22 cellular contexts compared by ENCODE assay signal in genomic region chr7:99357701-99358490, GRCh38. TPM values are rescaled to one million over a fixed set of nuclear protein-coding genes. Genes with fewer than 3 reads are reported as not detected.
DNase-seq lines count a peak whose midpoint lies in the region; ATAC-seq and TF ChIP-seq lines count a peak whose summit lies in the region.
"Had no signal": no experiment of that assay in that cellular context is flagged by ENCODE, and none has a peak within 500 bp of the region (broad histone marks: within the 10 kb centered on the region; RNA-seq: fewer than 3 reads in every experiment).

No MANE protein-coding gene starts in this region.

- no peak for ATAC-seq in activated T-cell treated with anti-CD3 and anti-CD28 coated beads, Interleukin-2, amount 50 U/mL, for 4 hours
- no peak for ATAC-seq in stimulated activated naive B cell treated with anti-CD40 and anti-IgM and Interleukin-4, amounts not matched to agents 10 μg/mL and 1 μg/mL and 100 μg/mL, for 72 hours (replicated peaks)
- ATAC-seq: GM12878, natural killer cell had no signal

- no peak overlapping the region for H3K4me3 ChIP-seq in adrenal gland
- H3K4me3 ChIP-seq: BLaER1, GM12878, stomach had no signal

- TF ChIP-seq CTCF in adrenal gland (IDR thresholded peaks at IDR 0.05), result no peak

- H3K27me3 ChIP-seq in adrenal gland, result no peaks in the 10 kb centered on the region
- H3K27me3 ChIP-seq: BLaER1, stomach had no signal

- H3K27me3 Mint-ChIP-seq in activated T-cell treated with anti-CD3 and anti-CD28 coated beads, Interleukin-2, amount 50 U/mL, for 24 hours, result no peaks in the 10 kb centered on the region
- no peaks in the 10 kb centered on the region for H3K27me3 Mint-ChIP-seq in activated T-cell treated with anti-CD3 and anti-CD28 coated beads, Interleukin-2, amount 50 U/mL, for 4 hours (ENCODE audit: low read depth)
- H3K27me3 Mint-ChIP-seq in stimulated activated naive B cell treated with anti-CD40 and anti-IgM and Interleukin-4, amounts not matched to agents 10 μg/mL and 1 μg/mL and 100 μg/mL, for 72 hours, result no peaks in the 10 kb centered on the region
- H3K27me3 Mint-ChIP-seq: activated CD4-positive, alpha-beta memory T cell treated with anti-CD3 and anti-CD28 coated beads, Interleukin-2, amount 10 ng/mL, durations not matched to agents 7 days and 5 days had no signal

- H3K36me3 ChIP-seq in adrenal gland (replicated peaks in 1 of 2), result peaks cover 0 to 93% of the 10 kb centered on the region in 2 donors

- intact Hi-C loops in adrenal gland (cut with DNase I), result no loop called here

- peak overlapping the region; percentile 69 for H3K27ac Mint-ChIP-seq in activated T-cell treated with anti-CD3 and anti-CD28 coated beads, Interleukin-2, amount 50 U/mL, for 24 hours
- peak overlapping the region; percentile 37 for H3K27ac Mint-ChIP-seq in stimulated activated naive B cell treated with anti-CD40 and anti-IgM and Interleukin-4, amounts not matched to agents 10 μg/mL and 1 μg/mL and 100 μg/mL, for 72 hours
- H3K27ac Mint-ChIP-seq: activated CD4-positive, alpha-beta memory T cell treated with anti-CD3 and anti-CD28 coated beads, Interleukin-2, amount 10 ng/mL, durations not matched to agents 7 days and 5 days had no signal

- TF ChIP-seq POLR2A in adrenal gland (IDR thresholded peaks at IDR 0.05), result no peak

- H3K4me1 ChIP-seq in adrenal gland (replicated peaks in 1 of 2), result no peaks in the 10 kb centered on the region
- H3K4me1 ChIP-seq: stomach had no signal

- no peaks in the 10 kb centered on the region for H3K9me3 ChIP-seq in adrenal gland (replicated peaks in 1 of 3)
- H3K9me3 ChIP-seq: BLaER1, stomach had no signal

- 89 to 90% (median 89%) methylated on average over 16 of the region's 16 CpGs for WGBS in adrenal gland, 4 donors

- no peak for DNase-seq in activated T-cell treated with anti-CD3 and anti-CD28 coated beads, Interleukin-2, amount 50 U/mL, for 24 hours
- DNase-seq in activated T-cell treated with anti-CD3 and anti-CD28 coated beads, Interleukin-2, amount 50 U/mL, for 4 hours, result no peak
- DNase-seq in caudate nucleus (lab: John Stamatoyannopoulos, UW), result peak in 12 of 61 donors; percentile 5 to 54 (median 24)
- DNase-seq in hippocampal formation (lab: John Stamatoyannopoulos, UW), result peak; percentile 29 to 43
- DNase-seq in stimulated activated naive B cell treated with anti-CD40 and anti-IgM and Interleukin-4, amounts not matched to agents 10 μg/mL and 1 μg/mL and 100 μg/mL, for 72 hours, result no peak
- DNase-seq in adrenal gland, result no peak
- DNase-seq in DMS114 treated with DMSO at 0.1 percent for 48 hours (lab: John Stamatoyannopoulos, UW; ENCODE audit: unreplicated experiment), result no peak
- no peak for DNase-seq in NCI-H2107 (lab: John Stamatoyannopoulos, UW)
- DNase-seq: activated CD4-positive, alpha-beta memory T cell treated with anti-CD3 and anti-CD28 coated beads, Interleukin-2, amount 10 ng/mL, durations not matched to agents 7 days and 5 days; effector memory CD4-positive, alpha-beta T cell; GF-D8; H7; mammary epithelial cell; natural killer cell; NCI-H69; SHP77; small intestine; stimulated activated CD4-positive, alpha-beta T cell treated with anti-CD3 and anti-CD28 coated beads, Interleukin-4, amount 100 ng/mL, for 1 hour; stomach had no signal

- no peak overlapping the region for H3K4me3 Mint-ChIP-seq in activated T-cell treated with anti-CD3 and anti-CD28 coated beads, Interleukin-2, amount 50 U/mL, for 24 hours
- H3K4me3 Mint-ChIP-seq in activated T-cell treated with anti-CD3 and anti-CD28 coated beads, Interleukin-2, amount 50 U/mL, for 4 hours, result no peak overlapping the region
- H3K4me3 Mint-ChIP-seq in stimulated activated naive B cell treated with anti-CD40 and anti-IgM and Interleukin-4, amounts not matched to agents 10 μg/mL and 1 μg/mL and 100 μg/mL, for 72 hours, result no peak overlapping the region
- H3K4me3 Mint-ChIP-seq: activated CD4-positive, alpha-beta memory T cell treated with anti-CD3 and anti-CD28 coated beads, Interleukin-2, amount 10 ng/mL, durations not matched to agents 7 days and 5 days; natural killer cell had no signal

- peak overlapping the region; percentile 39 for H3K27ac ChIP-seq in caudate nucleus (ENCODE audit: low read depth, low read length)
- H3K27ac ChIP-seq in adrenal gland, result peak overlapping the region in 1 of 5 donors; percentile 29
- H3K27ac ChIP-seq: BLaER1, stomach, VCaP had no signal

- peaks cover 90% of the 10 kb centered on the region for H3K36me3 Mint-ChIP-seq in activated T-cell treated with anti-CD3 and anti-CD28 coated beads, Interleukin-2, amount 50 U/mL, for 24 hours (ENCODE audit: low read depth)
- peaks cover 21% of the 10 kb centered on the region for H3K36me3 Mint-ChIP-seq in activated T-cell treated with anti-CD3 and anti-CD28 coated beads, Interleukin-2, amount 50 U/mL, for 4 hours (ENCODE audit: insufficient read depth)
- peaks cover 29 to 33% of the 10 kb centered on the region in 2 donors for H3K36me3 Mint-ChIP-seq in stimulated activated naive B cell treated with anti-CD40 and anti-IgM and Interleukin-4, amounts not matched to agents 10 μg/mL and 1 μg/mL and 100 μg/mL, for 72 hours
- H3K36me3 Mint-ChIP-seq: natural killer cell had no signal

- no peaks in the 10 kb centered on the region for H3K9me3 Mint-ChIP-seq in activated T-cell treated with anti-CD3 and anti-CD28 coated beads, Interleukin-2, amount 50 U/mL, for 24 hours
- H3K9me3 Mint-ChIP-seq in activated T-cell treated with anti-CD3 and anti-CD28 coated beads, Interleukin-2, amount 50 U/mL, for 4 hours, result no peaks in the 10 kb centered on the region
- H3K9me3 Mint-ChIP-seq in stimulated activated naive B cell treated with anti-CD40 and anti-IgM and Interleukin-4, amounts not matched to agents 10 μg/mL and 1 μg/mL and 100 μg/mL, for 72 hours, result no peaks in the 10 kb centered on the region
- H3K9me3 Mint-ChIP-seq: activated CD4-positive, alpha-beta memory T cell treated with anti-CD3 and anti-CD28 coated beads, Interleukin-2, amount 10 ng/mL, durations not matched to agents 7 days and 5 days; natural killer cell had no signal

- peaks cover 2% of the 10 kb centered on the region for H3K4me1 Mint-ChIP-seq in activated T-cell treated with anti-CD3 and anti-CD28 coated beads, Interleukin-2, amount 50 U/mL, for 24 hours (ENCODE audit: low read depth)
- no peaks in the 10 kb centered on the region for H3K4me1 Mint-ChIP-seq in activated T-cell treated with anti-CD3 and anti-CD28 coated beads, Interleukin-2, amount 50 U/mL, for 4 hours (ENCODE audit: low read depth)
- H3K4me1 Mint-ChIP-seq in stimulated activated naive B cell treated with anti-CD40 and anti-IgM and Interleukin-4, amounts not matched to agents 10 μg/mL and 1 μg/mL and 100 μg/mL, for 72 hours, result peaks cover 1 to 6% of the 10 kb centered on the region in 2 donors
- H3K4me1 Mint-ChIP-seq: activated CD4-positive, alpha-beta memory T cell treated with anti-CD3 and anti-CD28 coated beads, Interleukin-2, amount 10 ng/mL, durations not matched to agents 7 days and 5 days; natural killer cell had no signal

RNA-seq across cellular contexts. Expression of gene ARPC1B, which starts 16.6 kb away (rescaled TPM):
- total RNA-seq in activated T-cell treated with anti-CD3 and anti-CD28 coated beads, Interleukin-2, amount 50 U/mL, for 4 hours, result 100 to 1,000 TPM; 240 to 282 (median 274) TPM
- total RNA-seq in adrenal gland, result 100 to 1,000 TPM in 5 of 8 donors, 10 to 100 TPM in 3; 74.3 to 353 (median 117) TPM
- polyA plus RNA-seq in adrenal gland, result 10 to 100 TPM; 57.2 to 97.9 (median 90.7) TPM

RNA-seq across cellular contexts. Expression of gene ARPC1A, which starts 32.2 kb away (rescaled TPM):
- total RNA-seq in activated T-cell treated with anti-CD3 and anti-CD28 coated beads, Interleukin-2, amount 50 U/mL, for 4 hours, result 10 to 100 TPM; 81.5 to 85.5 (median 81.9) TPM
- 100 to 1,000 TPM; 118 to 156 (median 133) TPM for total RNA-seq in adrenal gland
- polyA plus RNA-seq in adrenal gland, result 100 to 1,000 TPM; 161 to 214 (median 199) TPM

RNA-seq across cellular contexts. Expression of gene PDAP1, which starts 50.5 kb away (rescaled TPM):
- 100 to 1,000 TPM; 231 to 255 (median 235) TPM for total RNA-seq in activated T-cell treated with anti-CD3 and anti-CD28 coated beads, Interleukin-2, amount 50 U/mL, for 4 hours
- 100 to 1,000 TPM in 1 of 8 donors, 10 to 100 TPM in 7; 43.6 to 126 (median 87.2) TPM for total RNA-seq in adrenal gland
- polyA plus RNA-seq in adrenal gland, result 100 to 1,000 TPM in 1 of 3 donors, 10 to 100 TPM in 2; 87.8 to 187 (median 95.8) TPM

RNA-seq across cellular contexts. Expression of gene BUD31, which starts 50.9 kb away (rescaled TPM):
- total RNA-seq in activated T-cell treated with anti-CD3 and anti-CD28 coated beads, Interleukin-2, amount 50 U/mL, for 4 hours, result 100 to 1,000 TPM; 174 to 231 (median 178) TPM
- 100 to 1,000 TPM in 1 of 8 donors, 10 to 100 TPM in 7; 59.0 to 101 (median 76.7) TPM for total RNA-seq in adrenal gland
- polyA plus RNA-seq in adrenal gland, result 100 to 1,000 TPM; 141 to 287 (median 208) TPM

Comparison
In these comparisons a context has a peak if more than half of its experiments do, and no peak if none do; other contexts are left out.
1. DNase-seq: peak in hippocampal formation (2 of 2); none in activated T-cell treated with anti-CD3 and anti-CD28 coated beads, Interleukin-2, amount 50 U/mL, for 24 hours (single experiment), activated T-cell treated with anti-CD3 and anti-CD28 coated beads, Interleukin-2, amount 50 U/mL, for 4 hours (single experiment), stimulated activated naive B cell treated with anti-CD40 and anti-IgM and Interleukin-4, amounts not matched to agents 10 μg/mL and 1 μg/mL and 100 μg/mL, for 72 hours (single experiment), adrenal gland (0 of 7), DMS114 treated with DMSO at 0.1 percent for 48 hours (single experiment) and NCI-H2107 (single experiment).